Comparison of ENCODE assay signal across 8 cellular contexts in the genomic region with DNA sequence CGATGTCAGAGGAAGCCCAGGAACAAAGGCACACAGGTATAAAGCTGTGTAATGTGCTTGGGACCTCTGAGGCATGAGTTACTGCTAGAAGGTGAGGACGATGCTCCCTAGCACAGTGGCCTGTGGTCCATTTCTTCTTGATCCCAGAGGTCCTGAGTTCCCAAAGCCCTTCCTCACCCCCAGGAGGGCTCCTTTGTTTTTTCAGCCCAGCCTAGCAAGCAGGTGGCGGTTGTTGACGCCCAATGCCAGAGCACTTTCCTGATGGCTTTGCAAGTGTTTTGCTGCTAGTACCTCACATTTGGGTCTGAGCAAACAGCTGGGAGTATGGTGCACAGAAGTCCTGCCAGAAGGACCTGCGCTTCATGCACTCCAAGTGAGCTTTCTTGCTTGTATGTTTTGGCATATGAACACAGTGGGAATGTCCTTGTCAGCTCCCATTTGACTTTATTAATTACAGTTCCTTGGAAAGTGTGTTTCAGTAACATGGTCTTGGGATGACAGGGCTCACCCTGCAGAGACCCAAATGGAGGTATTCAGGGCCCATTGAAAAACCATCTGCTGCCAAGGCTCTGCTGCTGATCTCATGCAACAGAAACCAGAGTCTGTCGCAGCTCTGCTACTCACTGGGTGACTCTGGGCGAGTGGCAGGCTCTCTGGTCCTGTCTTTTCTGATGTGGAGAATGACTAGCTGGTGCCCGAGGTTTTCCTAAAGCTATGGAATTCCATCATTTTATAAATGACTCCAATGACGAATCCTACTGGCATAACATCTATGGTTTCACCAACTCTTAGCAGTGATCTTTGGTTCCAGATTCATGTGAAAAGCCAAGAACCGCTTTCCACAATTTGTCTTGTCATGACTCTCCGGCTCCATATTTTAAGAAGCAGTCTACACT.
DNase-seq lines count a peak whose midpoint lies in the region; ATAC-seq, FAIRE-seq and TF ChIP-seq lines count a peak whose summit lies in the region.

No MANE protein-coding gene starts in this region.

- H3K27me3 ChIP-seq in Caco-2 (replicated peaks; ENCODE audit: control insufficient read depth, insufficient read depth, low read length) (no peaks in the 10 kb centered on the region), body of pancreas (no peaks in the 10 kb centered on the region), MM.1S (replicated peaks; ENCODE audit: insufficient read depth, low read length) (no peaks in the 10 kb centered on the region)

- no peak overlapping the region for H3K4me3 ChIP-seq in Caco-2 (ENCODE audit: low read depth, low read length)
- H3K4me3 ChIP-seq in body of pancreas: no peak overlapping the region
- H3K4me3 ChIP-seq in MM.1S (ENCODE audit: low read length): no peak overlapping the region

- CTCF ChIA-PET in Caco-2 (lab: Charles Lee): interaction anchor here (0.5 to 4.9 kb wide), 6 partner anchors 10 to 286 kb away, joined by 3 to 33 read pairs (median 4); no protein-coding TSS in a partner anchor

- peaks cover 88% of the 10 kb centered on the region for H3K79me2 ChIP-seq in MM.1S (ENCODE audit: low read length)

- H3K4me1 ChIP-seq in Caco-2 (peaks cover 93% of the 10 kb centered on the region), body of pancreas (peaks cover 15% of the 10 kb centered on the region), MM.1S (ENCODE audit: low read length) (peaks cover 36% of the 10 kb centered on the region)

- H3K36me3 Mint-ChIP-seq in Caco-2 (ENCODE audit: insufficient read depth, unreplicated experiment) (peaks cover 85% of the 10 kb centered on the region), osteocyte (ENCODE audit: unreplicated experiment) (no peaks in the 10 kb centered on the region)

- TF ChIP-seq CTCF in Caco-2 (IDR thresholded peaks at IDR 0.05; ENCODE audit: insufficient read depth in 1 of 2, low read depth in 1 of 2, low read length in 1 of 2, severe bottlenecking in 1 of 2, unreplicated experiment in 1 of 2): no peak
- TF ChIP-seq CTCF in body of pancreas (IDR thresholded peaks at IDR 0.05): no peak
- TF ChIP-seq CTCF in osteocyte (IDR thresholded peaks at IDR 0.05): no peak
- TF ChIP-seq CTCF in MM.1S (IDR thresholded peaks at IDR 0.05; ENCODE audit: low read length): no peak

- intact Hi-C loops in Caco-2 (cut with micrococcal nuclease; ENCODE audit: unreplicated experiment) (loop anchor here (1.0 to 5.0 kb wide), 3 partner anchors 98 to 289 kb away; no protein-coding TSS in a partner anchor), body of pancreas (cut with DNase I) (loop anchor here (10.0 kb wide), 1 partner anchor 218 kb away; no protein-coding TSS in a partner anchor)

- H3K9ac ChIP-seq in MM.1S (ENCODE audit: low read length): no peak overlapping the region

- H3K27me3 Mint-ChIP-seq in Caco-2 (ENCODE audit: insufficient read depth, unreplicated experiment) (no peaks in the 10 kb centered on the region), osteocyte (ENCODE audit: unreplicated experiment) (no peaks in the 10 kb centered on the region)

- 0 out of 2 replicates have a peak, but pooled peaks cover 4% of the 10 kb centered on the region for H3F3A ChIP-seq in MM.1S (ENCODE audit: insufficient read depth, low read length)

- H3K36me3 ChIP-seq in Caco-2 (ENCODE audit: control insufficient read depth, insufficient read depth, low read length): peaks cover 6% of the 10 kb centered on the region
- H3K36me3 ChIP-seq in body of pancreas (replicated peaks in 1 of 2; ENCODE audit: insufficient read depth in 1 of 2, low read depth in 2 of 2): no peaks in the 10 kb centered on the region
- no peaks in the 10 kb centered on the region for H3K36me3 ChIP-seq in MM.1S (replicated peaks; ENCODE audit: insufficient read depth, low read length)

- H3K4me2 ChIP-seq in MM.1S (ENCODE audit: low read depth, low read length): no peak overlapping the region

- H3K9me3 Mint-ChIP-seq in Caco-2 (ENCODE audit: unreplicated experiment): no peaks in the 10 kb centered on the region
- no peaks in the 10 kb centered on the region for H3K9me3 Mint-ChIP-seq in osteocyte (ENCODE audit: unreplicated experiment)

- H3K4me1 Mint-ChIP-seq in Caco-2 (ENCODE audit: low read depth, unreplicated experiment): peaks cover 83% of the 10 kb centered on the region
- peaks cover 58% of the 10 kb centered on the region for H3K4me1 Mint-ChIP-seq in osteocyte (ENCODE audit: unreplicated experiment)

- H3K27ac Mint-ChIP-seq in Caco-2 (ENCODE audit: unreplicated experiment) (peak overlapping the region; percentile 83), osteocyte (ENCODE audit: unreplicated experiment) (peak overlapping the region; percentile 91)

- POLR2A ChIA-PET in Caco-2 (lab: Charles Lee): interaction anchor here (0.6 kb wide), 2 partner anchors 35 to 351 kb away, joined by 3 read pairs; no protein-coding TSS in a partner anchor

- DNase-seq in Caco-2: no peak
- DNase-seq in NCI-H1092 (lab: John Stamatoyannopoulos, UW): peak; percentile 13
- peak in 2 of 4 donors; percentile 23 to 31 for DNase-seq in body of pancreas
- no peak for DNase-seq in osteocyte (ENCODE audit: extremely low spot score, unreplicated experiment)
- DNase-seq in NCI-H1105 treated with DMSO at 0.1 percent for 48 hours (lab: John Stamatoyannopoulos, UW): no peak
- no peak for DNase-seq in H54 (ENCODE audit: insufficient read length, low spot score)
- DNase-seq in MM.1S: no peak
- DNase-seq in activated effector memory CD4-positive, alpha-beta T cell treated with Interleukin-2 at 50 U/mL for 16 hours: no peak

- H3K4me3 Mint-ChIP-seq in Caco-2 (ENCODE audit: unreplicated experiment): peak overlapping the region; percentile 61
- H3K4me3 Mint-ChIP-seq in osteocyte (ENCODE audit: unreplicated experiment): no peak overlapping the region

- BruUV-seq in Caco-2 (replicated peaks; lab: Mats Ljungman, UMichigan): no TSS peak

- H3K9me3 ChIP-seq in Caco-2 (no peaks in the 10 kb centered on the region), body of pancreas (no peaks in the 10 kb centered on the region), MM.1S (replicated peaks; ENCODE audit: insufficient read depth, low read length) (no peaks in the 10 kb centered on the region)

- ATAC-seq in body of pancreas: no peak

- WGBS in body of pancreas, 2 donors: 82% methylated on average over 11 of the region's 11 CpGs

- H3K9me2 ChIP-seq in MM.1S (replicated peaks; ENCODE audit: insufficient read depth, low read length): no peaks in the 10 kb centered on the region

- H4K20me1 ChIP-seq in MM.1S (ENCODE audit: insufficient read depth, low read length): no peaks in the 10 kb centered on the region

- H3K27ac ChIP-seq in body of pancreas: peak overlapping the region in 3 of 4 donors; percentile 16 to 44 (median 28)
- no peak overlapping the region for H3K27ac ChIP-seq in MM.1S (ENCODE audit: low read length)

- FAIRE-seq in H54 (lab: Jason Lieb, UNC): no peak

- TF ChIP-seq POLR2A in body of pancreas (IDR thresholded peaks at IDR 0.05) (no peak), H54 (IDR thresholded peaks at IDR 0.05; ENCODE audit: low read depth, low read length) (no peak)

- H2AFZ ChIP-seq in MM.1S (ENCODE audit: low read length): no peak overlapping the region
